ENCODE assay signal across 33 cellular contexts in genomic region chr2:59702026-59702425, GRCh38.
"Had no signal": no experiment of that assay in that cellular context is flagged by ENCODE, and none has a peak within 500 bp of the region (broad histone marks: within the 10 kb centered on the region; RNA-seq: fewer than 3 reads in every experiment).

No MANE protein-coding gene starts in this region.

- H3K36me3 ChIP-seq: cardiac muscle cell, gastrocnemius medialis, WERI-Rb-1 had no signal

- H3K4me3 Mint-ChIP-seq: activated B cell treated with CpG ODN at 0.5 μM for 24 hours; activated CD8-positive, alpha-beta T cell treated with anti-CD3 and anti-CD28 coated beads for 36 hours; activated naive CD8-positive, alpha-beta T cell; activated T-cell treated with anti-CD3 and anti-CD28 coated beads, Interleukin-2, amount 50 U/mL, for 4 hours; activated T-helper 17 cell treated with anti-CD3 and anti-CD28 coated beads, Interleukin-2, amount 50 U/mL, for 72 hours; dendritic cell treated with granulocyte-macrophage colony-stimulating factor and Interleukin-4, amounts not matched to agents 40 ng/mL and 50 ng/mL, for 4 days; endodermal cell; T-helper 17 cell; T-helper 2 cell treated with Interferon-gamma antibody and Interleukin-4, amounts not matched to agents 5 μg/mL and 100 μg/mL, for 36 hours had no signal

- H3K27ac Mint-ChIP-seq: activated B cell treated with CpG ODN at 0.5 μM for 24 hours; activated CD8-positive, alpha-beta T cell treated with anti-CD3 and anti-CD28 coated beads for 36 hours; activated naive CD8-positive, alpha-beta T cell; activated T-helper 17 cell treated with anti-CD3 and anti-CD28 coated beads, Interleukin-2, amount 50 U/mL, for 72 hours; dendritic cell treated with granulocyte-macrophage colony-stimulating factor and Interleukin-4, amounts not matched to agents 40 ng/mL and 50 ng/mL, for 4 days; endodermal cell; T-helper 17 cell; T-helper 2 cell treated with Interferon-gamma antibody and Interleukin-4, amounts not matched to agents 5 μg/mL and 100 μg/mL, for 36 hours had no signal

- DNase-seq: activated B cell treated with CpG ODN at 0.5 μM for 24 hours; activated CD4-positive, alpha-beta T cell treated with anti-CD3 and anti-CD28 coated beads for 48 hours; activated CD4-positive, alpha-beta T cell treated with anti-CD3 and anti-CD28 coated beads, Interleukin-2, amount 50 U/mL, for 1 hour; activated CD4-positive, alpha-beta T cell treated with anti-CD3 and anti-CD28 coated beads, Interleukin-2, amount 50 U/mL, for 48 hours; activated CD8-positive, alpha-beta memory T cell treated with anti-CD3 and anti-CD28 coated beads for 24 hours; activated CD8-positive, alpha-beta T cell treated with anti-CD3 and anti-CD28 coated beads for 36 hours; activated effector memory CD4-positive, alpha-beta T cell treated with Interleukin-2 at 50 U/mL for 16 hours; activated gamma-delta T cell treated with Interleukin-2 at 50 U/mL for 16 hours; activated naive CD4-positive, alpha-beta T cell treated with anti-CD3 and anti-CD28 coated beads, Interleukin-2, amount 50 U/mL, for 16 hours; activated naive CD4-positive, alpha-beta T cell treated with Interleukin-2 at 50 U/mL for 16 hours; activated T-cell treated with anti-CD3 and anti-CD28 coated beads, Interleukin-2, amount 50 U/mL, for 4 hours; amniotic stem cell; anterior cingulate cortex; body of pancreas; central memory CD4-positive, alpha-beta T cell; cerebellar nuclear complex; dorsolateral prefrontal cortex; effector memory CD4-positive, alpha-beta T cell; endodermal cell; foreskin fibroblast; gastrocnemius medialis; glutamatergic neuron; T-helper 1 cell; T-helper 17 cell; T1000; WERI-Rb-1 had no signal

- H3K4me1 ChIP-seq: body of pancreas, gastrocnemius medialis had no signal

- H3K4me3 ChIP-seq: body of pancreas, cardiac muscle cell, coronary artery, dorsolateral prefrontal cortex, gastrocnemius medialis had no signal

- H3K27ac ChIP-seq: body of pancreas, cardiac muscle cell, coronary artery, dorsolateral prefrontal cortex, gastrocnemius medialis, WERI-Rb-1 had no signal

- ATAC-seq: activated CD4-positive, CD25-positive, alpha-beta regulatory T cell treated with anti-CD3 and anti-CD28 coated beads, Interleukin-2, amount 50 U/mL, for 24 hours; activated CD8-positive, alpha-beta T cell treated with anti-CD3 and anti-CD28 coated beads for 36 hours; activated T-cell treated with anti-CD3 and anti-CD28 coated beads, Interleukin-2, amount 50 U/mL, for 4 hours; activated T-helper 17 cell treated with anti-CD3 and anti-CD28 coated beads, Interleukin-2, amount 50 U/mL, for 72 hours; body of pancreas; gastrocnemius medialis; T-helper 17 cell had no signal

- H3K27me3 Mint-ChIP-seq: activated B cell treated with CpG ODN at 0.5 μM for 24 hours; activated CD8-positive, alpha-beta T cell treated with anti-CD3 and anti-CD28 coated beads for 36 hours; activated naive CD8-positive, alpha-beta T cell; activated T-helper 17 cell treated with anti-CD3 and anti-CD28 coated beads, Interleukin-2, amount 50 U/mL, for 72 hours; dendritic cell treated with granulocyte-macrophage colony-stimulating factor and Interleukin-4, amounts not matched to agents 40 ng/mL and 50 ng/mL, for 4 days; T-helper 17 cell had no signal

- H3K9me3 ChIP-seq: body of pancreas, gastrocnemius medialis had no signal

- H3K4me1 Mint-ChIP-seq: activated B cell treated with CpG ODN at 0.5 μM for 24 hours; activated T-helper 17 cell treated with anti-CD3 and anti-CD28 coated beads, Interleukin-2, amount 50 U/mL, for 72 hours; endodermal cell; T-helper 17 cell had no signal

- H3K27me3 ChIP-seq: body of pancreas, cardiac muscle cell, gastrocnemius medialis had no signal
